In the genomic region with DNA sequence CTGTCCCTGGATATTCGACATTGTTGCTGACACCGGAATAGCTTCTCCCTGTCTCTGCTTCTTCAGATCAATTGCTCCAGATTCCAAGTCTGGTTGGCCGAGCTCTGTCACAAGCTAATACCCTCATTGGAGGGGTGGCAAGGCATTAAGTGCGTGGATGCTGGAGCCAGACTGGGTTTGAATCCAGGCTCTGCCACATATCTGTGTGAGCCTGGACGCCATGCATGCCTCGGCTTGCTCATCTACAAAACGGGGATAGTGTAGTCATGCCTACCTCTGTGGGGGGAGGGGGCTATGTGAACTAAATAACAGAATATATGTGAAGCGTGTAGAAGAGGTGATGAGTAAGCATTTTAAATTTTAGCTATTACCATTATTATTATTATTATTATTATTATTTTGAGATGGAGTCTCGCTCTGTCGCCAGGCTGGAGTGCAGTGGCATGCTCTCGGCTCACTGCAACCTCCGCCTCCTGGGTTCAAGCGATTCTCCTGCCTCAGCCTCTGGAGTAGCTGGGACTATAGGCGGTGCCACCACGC, we compare ENCODE assay signal across 29 cellular contexts. TPM values are rescaled to one million over a fixed set of nuclear protein-coding genes. Genes with fewer than 3 reads are reported as not detected.
"Had no signal": no experiment of that assay in that cellular context is flagged by ENCODE, and none has a peak within 500 bp of the region (broad histone marks: within the 10 kb centered on the region; RNA-seq: fewer than 3 reads in every experiment).

No MANE protein-coding gene starts in this region.

- DNase-seq: activated CD4-positive, alpha-beta T cell treated with anti-CD3 and anti-CD28 coated beads for 48 hours; activated CD4-positive, alpha-beta T cell treated with anti-CD3 and anti-CD28 coated beads, Interleukin-2, amount 50 U/mL, for 1 hour; activated CD4-positive, alpha-beta T cell treated with anti-CD3 and anti-CD28 coated beads, Interleukin-2, amount 50 U/mL, for 48 hours; activated CD8-positive, alpha-beta memory T cell treated with anti-CD3 and anti-CD28 coated beads for 24 hours; activated CD8-positive, alpha-beta T cell treated with anti-CD3 and anti-CD28 coated beads for 36 hours; activated effector memory CD4-positive, alpha-beta T cell treated with Interleukin-2 at 50 U/mL for 16 hours; activated gamma-delta T cell treated with Interleukin-2 at 50 U/mL for 16 hours; activated naive CD4-positive, alpha-beta T cell treated with anti-CD3 and anti-CD28 coated beads, Interleukin-2, amount 50 U/mL, for 16 hours; activated naive CD4-positive, alpha-beta T cell treated with Interleukin-2 at 50 U/mL for 16 hours; activated T-cell treated with anti-CD3 and anti-CD28 coated beads, Interleukin-2, amount 50 U/mL, for 4 hours; amniotic stem cell; anterior cingulate cortex; body of pancreas; cortex of kidney; dermis blood vessel endothelial cell; effector CD4-positive, alpha-beta T cell; effector memory CD8-positive, alpha-beta T cell; erythroblast; foreskin keratinocyte; heart right ventricle; T-helper 2 cell had no signal

- H3K27me3 ChIP-seq: body of pancreas, foreskin keratinocyte had no signal

- H3K36me3 ChIP-seq: esophagus muscularis mucosa, gastroesophageal sphincter, heart right ventricle had no signal

- H3K27ac ChIP-seq: body of pancreas, esophagus muscularis mucosa, foreskin keratinocyte, gastroesophageal sphincter, heart right ventricle had no signal

- H3K9me3 Mint-ChIP-seq: activated T-helper 17 cell treated with anti-CD3 and anti-CD28 coated beads, Interleukin-2, amount 50 U/mL, for 72 hours; effector memory CD8-positive, alpha-beta T cell had no signal

- H3K27ac Mint-ChIP-seq: activated CD8-positive, alpha-beta T cell treated with anti-CD3 and anti-CD28 coated beads for 36 hours; activated naive CD8-positive, alpha-beta T cell; activated T-helper 17 cell treated with anti-CD3 and anti-CD28 coated beads, Interleukin-2, amount 50 U/mL, for 72 hours; effector memory CD8-positive, alpha-beta T cell; WTC11 had no signal

- H3K4me3 Mint-ChIP-seq: activated CD8-positive, alpha-beta T cell treated with anti-CD3 and anti-CD28 coated beads for 36 hours; activated naive CD8-positive, alpha-beta T cell; activated T-cell treated with anti-CD3 and anti-CD28 coated beads, Interleukin-2, amount 50 U/mL, for 4 hours; activated T-helper 17 cell treated with anti-CD3 and anti-CD28 coated beads, Interleukin-2, amount 50 U/mL, for 72 hours; effector memory CD8-positive, alpha-beta T cell; WTC11 had no signal

- H3K4me1 Mint-ChIP-seq: activated T-helper 17 cell treated with anti-CD3 and anti-CD28 coated beads, Interleukin-2, amount 50 U/mL, for 72 hours had no signal

- H3K4me1 ChIP-seq: body of pancreas, esophagus muscularis mucosa, foreskin keratinocyte, gastroesophageal sphincter, heart right ventricle had no signal

- FAIRE-seq: colon had no signal

- H3K4me3 ChIP-seq: body of pancreas, esophagus muscularis mucosa, gastroesophageal sphincter, heart right ventricle had no signal

- ATAC-seq: activated CD4-positive, CD25-positive, alpha-beta regulatory T cell treated with anti-CD3 and anti-CD28 coated beads, Interleukin-2, amount 50 U/mL, for 24 hours; activated CD8-positive, alpha-beta T cell treated with anti-CD3 and anti-CD28 coated beads for 36 hours; activated T-cell treated with anti-CD3 and anti-CD28 coated beads, Interleukin-2, amount 50 U/mL, for 4 hours; activated T-helper 17 cell treated with anti-CD3 and anti-CD28 coated beads, Interleukin-2, amount 50 U/mL, for 72 hours; body of pancreas; effector memory CD8-positive, alpha-beta T cell; foreskin keratinocyte; gastroesophageal sphincter; heart right ventricle; WTC11 had no signal

- H3K36me3 Mint-ChIP-seq: activated naive CD8-positive, alpha-beta T cell; WTC11 had no signal

- H3K9me3 ChIP-seq: body of pancreas, esophagus muscularis mucosa had no signal

RNA-seq across cellular contexts. Expression of a gene that starts 23.6 kb away (rescaled TPM):
- total RNA-seq: activated CD8-positive, alpha-beta T cell treated with anti-CD3 and anti-CD28 coated beads for 36 hours; activated T-helper 17 cell treated with anti-CD3 and anti-CD28 coated beads, Interleukin-2, amount 50 U/mL, for 72 hours; T-helper 1 cell treated with Interleukin-12 subunit alpha and Interleukin-12 subunit beta and Interleukin-4 antibody, amounts not matched to agents 30 ng/mL and 1 ng/mL, for 36 hours had no signal
